16 cellular contexts compared by ENCODE assay signal in genomic region chr3:172131746-172132145, GRCh38.
A peak's percentile ranks its signal among the peaks of the same experiment; 100 is the strongest.
DNase-seq lines count a peak whose midpoint lies in the region; ATAC-seq and TF ChIP-seq lines count a peak whose summit lies in the region.
"Had no signal": no experiment of that assay in that cellular context is flagged by ENCODE, and none has a peak within 500 bp of the region (broad histone marks: within the 10 kb centered on the region; RNA-seq: fewer than 3 reads in every experiment).

No MANE protein-coding gene starts in this region.

- H3K36me3 Mint-ChIP-seq in activated CD8-positive, alpha-beta memory T cell treated with anti-CD3 and anti-CD28 coated beads, Interleukin-2, amount 10 ng/mL, durations not matched to agents 7 days and 5 days, result peaks cover 31% of the 10 kb centered on the region
- peaks cover 28% of the 10 kb centered on the region for H3K36me3 Mint-ChIP-seq in activated CD8-positive, alpha-beta T cell treated with anti-CD3 and anti-CD28 coated beads, Interleukin-2, amount 10 ng/mL, durations not matched to agents 7 days and 5 days (ENCODE audit: low read depth)

- peaks cover 2% of the 10 kb centered on the region for H3K9me3 Mint-ChIP-seq in activated CD8-positive, alpha-beta memory T cell treated with anti-CD3 and anti-CD28 coated beads, Interleukin-2, amount 10 ng/mL, durations not matched to agents 7 days and 5 days (ENCODE audit: low read depth)
- H3K9me3 Mint-ChIP-seq in activated CD8-positive, alpha-beta T cell treated with anti-CD3 and anti-CD28 coated beads, Interleukin-2, amount 10 ng/mL, durations not matched to agents 7 days and 5 days (ENCODE audit: insufficient read depth), result no peaks in the 10 kb centered on the region

- H3K4me3 ChIP-seq in left lung (no peak overlapping the region), subcutaneous abdominal adipose tissue (ENCODE audit: low read depth in 1 of 5, low read length in 5 of 5) (no peak overlapping the region)
- H3K4me3 ChIP-seq: gastroesophageal sphincter, skin epidermis had no signal

- CTCF ChIA-PET in activated CD8-positive, alpha-beta memory T cell treated with anti-CD3 and anti-CD28 coated beads, Interleukin-2, amount 10 ng/mL, durations not matched to agents 7 days and 5 days (lab: Charles Lee), result interaction anchor here (0.7 to 1.4 kb wide), 2 partner anchors 28 to 37 kb away, joined by 3 read pairs; no protein-coding TSS in a partner anchor
- CTCF ChIA-PET in activated CD8-positive, alpha-beta T cell treated with anti-CD3 and anti-CD28 coated beads, Interleukin-2, amount 10 ng/mL, durations not matched to agents 7 days and 5 days (lab: Charles Lee), result interaction anchor here (1.0 to 1.9 kb wide), 4 partner anchors 9 to 87 kb away, joined by 3 to 6 read pairs (median 4); no protein-coding TSS in a partner anchor

- H3K36me3 ChIP-seq in left lung, result no peaks in the 10 kb centered on the region
- H3K36me3 ChIP-seq in subcutaneous abdominal adipose tissue (ENCODE audit: control insufficient read depth in 5 of 5, insufficient read depth in 5 of 5, low read length in 5 of 5), result peaks cover 0 to 8% (median 3%) of the 10 kb centered on the region in 5 donors
- H3K36me3 ChIP-seq: gastroesophageal sphincter had no signal

- TF ChIP-seq CTCF in left lung (IDR thresholded peaks at IDR 0.05), result no peak

- no peak overlapping the region for H3K9ac ChIP-seq in subcutaneous abdominal adipose tissue (ENCODE audit: low read length in 5 of 5)

- peak overlapping the region; percentile 87 to 98 for H3K27ac ChIP-seq in left lung
- H3K27ac ChIP-seq in subcutaneous abdominal adipose tissue (ENCODE audit: low read depth, low read length), result peak overlapping the region; percentile 99

- peak overlapping the region; percentile 89 for H3K27ac Mint-ChIP-seq in activated CD8-positive, alpha-beta memory T cell treated with anti-CD3 and anti-CD28 coated beads, Interleukin-2, amount 10 ng/mL, durations not matched to agents 7 days and 5 days
- peak overlapping the region; percentile 79 for H3K27ac Mint-ChIP-seq in activated CD8-positive, alpha-beta T cell treated with anti-CD3 and anti-CD28 coated beads, Interleukin-2, amount 10 ng/mL, durations not matched to agents 7 days and 5 days

- intact Hi-C loops in left lung (cut with DNase I) (no loop called here), head of caudate nucleus (cut with DNase I) (no loop called here)

- peak overlapping the region; percentile 0 for H3K4me3 Mint-ChIP-seq in activated CD8-positive, alpha-beta memory T cell treated with anti-CD3 and anti-CD28 coated beads, Interleukin-2, amount 10 ng/mL, durations not matched to agents 7 days and 5 days
- no peak overlapping the region for H3K4me3 Mint-ChIP-seq in activated CD8-positive, alpha-beta T cell treated with anti-CD3 and anti-CD28 coated beads, Interleukin-2, amount 10 ng/mL, durations not matched to agents 7 days and 5 days

- POLR2A ChIA-PET in activated CD8-positive, alpha-beta T cell treated with anti-CD3 and anti-CD28 coated beads, Interleukin-2, amount 10 ng/mL, durations not matched to agents 7 days and 5 days (lab: Charles Lee), result interaction anchor here (0.8 to 1.7 kb wide), 2 partner anchors 24 to 93 kb away, joined by 4 to 6 read pairs; partner anchors contain the start of gene FNDC3B

- H3K4me1 ChIP-seq in left lung (peaks cover 39 to 99% of the 10 kb centered on the region in 2 donors), subcutaneous abdominal adipose tissue (ENCODE audit: control insufficient read depth in 5 of 5, insufficient read depth in 5 of 5, low read length in 5 of 5) (peaks cover 4 to 61% (median 46%) of the 10 kb centered on the region in 5 donors)

- DNase-seq in activated CD8-positive, alpha-beta memory T cell treated with anti-CD3 and anti-CD28 coated beads, Interleukin-2, amount 10 ng/mL, durations not matched to agents 7 days and 5 days, result no peak
- no peak for DNase-seq in activated CD8-positive, alpha-beta memory T cell treated with anti-CD3 and anti-CD28 coated beads, Interleukin-2, amount 50 U/mL, for 4 hours
- no peak for DNase-seq in activated CD8-positive, alpha-beta T cell treated with anti-CD3 and anti-CD28 coated beads, Interleukin-2, amount 10 ng/mL, durations not matched to agents 7 days and 5 days
- DNase-seq in left lung (no peak), head of caudate nucleus (no peak)
- no peak for DNase-seq in stimulated activated CD4-positive, alpha-beta T cell treated with anti-CD3 and anti-CD28 coated beads, Interleukin-4, amount 100 ng/mL, for 4 hours
- DNase-seq: DMS79 treated with DMSO at 0.1 percent for 48 hours, kidney, NCI-H187, NCI-H748 treated with DMSO at 0.1 percent for 48 hours, SHP77 treated with DMSO at 0.1 percent for 48 hours, trophoblast cell had no signal

- H3K27me3 Mint-ChIP-seq in activated CD8-positive, alpha-beta memory T cell treated with anti-CD3 and anti-CD28 coated beads, Interleukin-2, amount 10 ng/mL, durations not matched to agents 7 days and 5 days, result no peaks in the 10 kb centered on the region
- no peaks in the 10 kb centered on the region for H3K27me3 Mint-ChIP-seq in activated CD8-positive, alpha-beta T cell treated with anti-CD3 and anti-CD28 coated beads, Interleukin-2, amount 10 ng/mL, durations not matched to agents 7 days and 5 days (ENCODE audit: low read depth)

- ATAC-seq in activated CD8-positive, alpha-beta memory T cell treated with anti-CD3 and anti-CD28 coated beads, Interleukin-2, amount 10 ng/mL, durations not matched to agents 7 days and 5 days, result no peak
- no peak for ATAC-seq in activated CD8-positive, alpha-beta T cell treated with anti-CD3 and anti-CD28 coated beads, Interleukin-2, amount 10 ng/mL, durations not matched to agents 7 days and 5 days
- ATAC-seq in left lung (no peak), GM21423 (IDR thresholded peaks at IDR 0.05; ENCODE audit: unreplicated experiment) (no peak)
- ATAC-seq: gastroesophageal sphincter had no signal

- H3K9me3 ChIP-seq in left lung (no peaks in the 10 kb centered on the region), subcutaneous abdominal adipose tissue (ENCODE audit: control insufficient read depth in 5 of 5, low read length in 5 of 5) (no peaks in the 10 kb centered on the region)
- H3K9me3 ChIP-seq: gastroesophageal sphincter had no signal

- peaks cover 65% of the 10 kb centered on the region for H3K4me1 Mint-ChIP-seq in activated CD8-positive, alpha-beta memory T cell treated with anti-CD3 and anti-CD28 coated beads, Interleukin-2, amount 10 ng/mL, durations not matched to agents 7 days and 5 days
- peaks cover 52% of the 10 kb centered on the region for H3K4me1 Mint-ChIP-seq in activated CD8-positive, alpha-beta T cell treated with anti-CD3 and anti-CD28 coated beads, Interleukin-2, amount 10 ng/mL, durations not matched to agents 7 days and 5 days (ENCODE audit: low read depth)

- H3K27me3 ChIP-seq in left lung, result no peaks in the 10 kb centered on the region
- no peaks in the 10 kb centered on the region for H3K27me3 ChIP-seq in subcutaneous abdominal adipose tissue (ENCODE audit: control insufficient read depth in 5 of 5, insufficient read depth in 4 of 5, low read length in 5 of 5)
- H3K27me3 ChIP-seq: gastroesophageal sphincter had no signal
